10 cellular contexts compared by ENCODE assay signal in the genomic region with DNA sequence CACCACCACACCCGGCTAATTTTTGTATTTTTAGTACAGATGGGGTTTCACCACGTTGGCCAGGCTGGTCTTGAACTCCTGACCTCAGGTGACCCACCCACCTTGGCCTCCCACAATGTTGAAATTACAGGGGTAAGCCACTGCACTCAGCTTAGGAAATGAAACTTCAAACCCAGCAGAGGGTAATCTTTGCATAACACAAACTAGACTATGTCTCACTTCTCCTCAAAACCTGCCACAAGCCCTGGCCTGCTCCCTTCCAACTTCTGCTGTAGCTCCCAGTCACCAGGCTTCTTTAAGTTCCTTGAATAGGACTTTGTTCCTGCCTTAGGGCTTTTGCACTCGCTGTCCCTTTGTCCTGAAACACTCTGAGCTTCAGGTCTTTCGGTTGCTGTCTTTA. TPM values are rescaled to one million over a fixed set of nuclear protein-coding genes. Genes with fewer than 3 reads are reported as not detected.
DNase-seq lines count a peak whose midpoint lies in the region; ATAC-seq, FAIRE-seq and TF ChIP-seq lines count a peak whose summit lies in the region.
"Had no signal": no experiment of that assay in that cellular context is flagged by ENCODE, and none has a peak within 500 bp of the region (broad histone marks: within the 10 kb centered on the region; RNA-seq: fewer than 3 reads in every experiment).

No MANE protein-coding gene starts in this region.

- no peak overlapping the region for H2BK12ac ChIP-seq in neuronal stem cell (ENCODE audit: low read length)

- no peaks in the 10 kb centered on the region for H3K9me1 ChIP-seq in K562 (ENCODE audit: control insufficient read depth, insufficient read depth, low read length)

- H3K27me3 ChIP-seq in K562 (ENCODE audit: control insufficient read depth in 2 of 2, insufficient read depth in 2 of 2, low read length in 2 of 2) (no peaks in the 10 kb centered on the region), neuronal stem cell (ENCODE audit: control insufficient read depth in 3 of 3, insufficient read depth in 3 of 3, low read depth in 1 of 3, low read length in 3 of 3) (no peaks in the 10 kb centered on the region)

- no peak for FAIRE-seq in K562 (lab: Jason Lieb, UNC)

- POLR2A ChIA-PET in activated CD4-positive, alpha-beta memory T cell treated with anti-CD3 and anti-CD28 coated beads, Interleukin-2, amount 10 ng/mL, durations not matched to agents 7 days and 5 days (lab: Charles Lee), result interaction anchor here (0.6 kb wide), 1 partner anchor 56 kb away, joined by 3 read pairs; no protein-coding TSS in a partner anchor
- POLR2A ChIA-PET in activated CD4-positive, alpha-beta memory T cell treated with anti-CD3 and anti-CD28 coated beads for 36 hours (lab: Charles Lee), result no interaction called here
- POLR2A ChIA-PET in K562 (lab: Yijun Ruan, JAX), result interaction anchor here (0.9 to 2.1 kb wide), 2 partner anchors 12 to 22 kb away, joined by 3 to 6 read pairs; no protein-coding TSS in a partner anchor

- TF ChIP-seq POLR2A in K562 (conservative IDR thresholded peaks at IDR 0.05), result no peak

- no peak overlapping the region for H3K23ac ChIP-seq in neuronal stem cell (ENCODE audit: low read depth, low read length, poor library complexity)

- no peak overlapping the region for H4K8ac ChIP-seq in neuronal stem cell (ENCODE audit: low read depth, low read length)

- peaks cover 40% of the 10 kb centered on the region for H3K4me1 Mint-ChIP-seq in activated CD4-positive, alpha-beta memory T cell treated with anti-CD3 and anti-CD28 coated beads, Interleukin-2, amount 10 ng/mL, durations not matched to agents 7 days and 5 days
- peaks cover 24% of the 10 kb centered on the region for H3K4me1 Mint-ChIP-seq in activated CD4-positive, alpha-beta memory T cell treated with anti-CD3 and anti-CD28 coated beads for 36 hours (ENCODE audit: low read depth)
- H3K4me1 Mint-ChIP-seq in effector memory CD8-positive, alpha-beta T cell (ENCODE audit: low read depth in 2 of 2), result peaks cover 4 to 10% of the 10 kb centered on the region in 2 donors
- H3K4me1 Mint-ChIP-seq in stimulated activated naive CD8-positive, alpha-beta T cell treated with anti-CD3 and anti-CD28 coated beads, Interleukin-15, amount 100 ng/mL, for 72 hours, result peaks cover 21% of the 10 kb centered on the region

- H3K4me1 ChIP-seq in K562 (replicated peaks in 1 of 2; ENCODE audit: control insufficient read depth in 2 of 2, insufficient read depth in 2 of 2, low read length in 2 of 2) (peaks cover 22 to 48% of the 10 kb centered on the region in 2 experiments), neuronal stem cell (ENCODE audit: control insufficient read depth in 2 of 2, insufficient read depth in 1 of 2, low read depth in 1 of 2, low read length in 2 of 2) (peaks cover 5% of the 10 kb centered on the region in 2 donors)

- no peak overlapping the region for H2AK5ac ChIP-seq in neuronal stem cell (ENCODE audit: low read depth, low read length)

- H3K79me2 ChIP-seq in K562 (ENCODE audit: control insufficient read depth, insufficient read depth, low read length), result no peaks in the 10 kb centered on the region

- H3K79me1 ChIP-seq in neuronal stem cell (ENCODE audit: low read depth, low read length), result no peaks in the 10 kb centered on the region

- no peak for DNase-seq in activated CD4-positive, alpha-beta memory T cell treated with anti-CD3 and anti-CD28 coated beads, Interleukin-2, amount 10 ng/mL, durations not matched to agents 7 days and 5 days
- no peak for DNase-seq in activated CD4-positive, alpha-beta memory T cell treated with anti-CD3 and anti-CD28 coated beads for 36 hours
- DNase-seq in K562 (ENCODE audit: extremely low read depth in 1 of 4, low spot score in 3 of 4) (no peak), neuronal stem cell (ENCODE audit: low spot score) (no peak), GM03348 (ENCODE audit: low spot score) (no peak)
- no peak for DNase-seq in effector memory CD8-positive, alpha-beta T cell
- no peak for DNase-seq in stimulated activated naive CD8-positive, alpha-beta T cell treated with anti-CD3 and anti-CD28 coated beads, Interleukin-15, amount 100 ng/mL, for 72 hours
- DNase-seq: activated CD8-positive, alpha-beta T cell treated with anti-CD3 and anti-CD28 coated beads for 36 hours; midbrain had no signal

- no peak overlapping the region for H4K91ac ChIP-seq in neuronal stem cell (ENCODE audit: low read depth, low read length, poor library complexity)

- no peaks in the 10 kb centered on the region for H3K27me3 Mint-ChIP-seq in activated CD4-positive, alpha-beta memory T cell treated with anti-CD3 and anti-CD28 coated beads, Interleukin-2, amount 10 ng/mL, durations not matched to agents 7 days and 5 days
- no peaks in the 10 kb centered on the region for H3K27me3 Mint-ChIP-seq in activated CD4-positive, alpha-beta memory T cell treated with anti-CD3 and anti-CD28 coated beads for 36 hours
- peaks cover 0 to 17% of the 10 kb centered on the region in 2 donors for H3K27me3 Mint-ChIP-seq in effector memory CD8-positive, alpha-beta T cell
- peaks cover 7% of the 10 kb centered on the region for H3K27me3 Mint-ChIP-seq in stimulated activated naive CD8-positive, alpha-beta T cell treated with anti-CD3 and anti-CD28 coated beads, Interleukin-15, amount 100 ng/mL, for 72 hours
- H3K27me3 Mint-ChIP-seq: activated CD8-positive, alpha-beta T cell treated with anti-CD3 and anti-CD28 coated beads for 36 hours had no signal

- no peak for TF ChIP-seq EP300 in K562 (IDR thresholded peaks at IDR 0.05; ENCODE audit: low read length)

- H3K36me3 Mint-ChIP-seq in activated CD4-positive, alpha-beta memory T cell treated with anti-CD3 and anti-CD28 coated beads, Interleukin-2, amount 10 ng/mL, durations not matched to agents 7 days and 5 days (ENCODE audit: low read depth), result no peaks in the 10 kb centered on the region
- H3K36me3 Mint-ChIP-seq in activated CD4-positive, alpha-beta memory T cell treated with anti-CD3 and anti-CD28 coated beads for 36 hours, result no peaks in the 10 kb centered on the region
- H3K36me3 Mint-ChIP-seq in effector memory CD8-positive, alpha-beta T cell (ENCODE audit: insufficient read depth), result no peaks in the 10 kb centered on the region

- ATAC-seq in HG03159 (IDR thresholded peaks at IDR 0.05; ENCODE audit: unreplicated experiment) (peak; percentile 62), K562 (no peak)
- no peak for ATAC-seq in effector memory CD8-positive, alpha-beta T cell (replicated peaks)
- ATAC-seq in stimulated activated naive CD8-positive, alpha-beta T cell treated with anti-CD3 and anti-CD28 coated beads, Interleukin-15, amount 100 ng/mL, for 72 hours, result no peak
- ATAC-seq: activated CD8-positive, alpha-beta T cell treated with anti-CD3 and anti-CD28 coated beads for 36 hours had no signal

- no peak overlapping the region for H3K4me3 Mint-ChIP-seq in activated CD4-positive, alpha-beta memory T cell treated with anti-CD3 and anti-CD28 coated beads, Interleukin-2, amount 10 ng/mL, durations not matched to agents 7 days and 5 days
- no peak overlapping the region for H3K4me3 Mint-ChIP-seq in activated CD4-positive, alpha-beta memory T cell treated with anti-CD3 and anti-CD28 coated beads for 36 hours
- H3K4me3 Mint-ChIP-seq in effector memory CD8-positive, alpha-beta T cell, result no peak overlapping the region
- H3K4me3 Mint-ChIP-seq in stimulated activated naive CD8-positive, alpha-beta T cell treated with anti-CD3 and anti-CD28 coated beads, Interleukin-15, amount 100 ng/mL, for 72 hours, result no peak overlapping the region
- H3K4me3 Mint-ChIP-seq: activated CD8-positive, alpha-beta T cell treated with anti-CD3 and anti-CD28 coated beads for 36 hours had no signal

- H3K9ac ChIP-seq in K562 (ENCODE audit: insufficient read depth in 1 of 2, low read depth in 2 of 2, low read length in 2 of 2) (peak overlapping the region; percentile 1 to 81; a peak in 1 of 4 replicates), neuronal stem cell (ENCODE audit: low read depth, low read length, poor library complexity) (no peak overlapping the region)

- peak overlapping the region; percentile 19 for H3K27ac Mint-ChIP-seq in activated CD4-positive, alpha-beta memory T cell treated with anti-CD3 and anti-CD28 coated beads, Interleukin-2, amount 10 ng/mL, durations not matched to agents 7 days and 5 days
- no peak overlapping the region for H3K27ac Mint-ChIP-seq in activated CD4-positive, alpha-beta memory T cell treated with anti-CD3 and anti-CD28 coated beads for 36 hours
- H3K27ac Mint-ChIP-seq in effector memory CD8-positive, alpha-beta T cell, result no peak overlapping the region
- H3K27ac Mint-ChIP-seq in stimulated activated naive CD8-positive, alpha-beta T cell treated with anti-CD3 and anti-CD28 coated beads, Interleukin-15, amount 100 ng/mL, for 72 hours, result no peak overlapping the region
- H3K27ac Mint-ChIP-seq: activated CD8-positive, alpha-beta T cell treated with anti-CD3 and anti-CD28 coated beads for 36 hours had no signal

- H3K14ac ChIP-seq in neuronal stem cell (ENCODE audit: low read length), result no peak overlapping the region

- H3K9me3 Mint-ChIP-seq in activated CD4-positive, alpha-beta memory T cell treated with anti-CD3 and anti-CD28 coated beads, Interleukin-2, amount 10 ng/mL, durations not matched to agents 7 days and 5 days, result no peaks in the 10 kb centered on the region
- no peaks in the 10 kb centered on the region for H3K9me3 Mint-ChIP-seq in activated CD4-positive, alpha-beta memory T cell treated with anti-CD3 and anti-CD28 coated beads for 36 hours
- H3K9me3 Mint-ChIP-seq in effector memory CD8-positive, alpha-beta T cell, result no peaks in the 10 kb centered on the region
- H3K9me3 Mint-ChIP-seq in stimulated activated naive CD8-positive, alpha-beta T cell treated with anti-CD3 and anti-CD28 coated beads, Interleukin-15, amount 100 ng/mL, for 72 hours, result no peaks in the 10 kb centered on the region
- H3K9me3 Mint-ChIP-seq: activated CD8-positive, alpha-beta T cell treated with anti-CD3 and anti-CD28 coated beads for 36 hours had no signal

- no peak overlapping the region for H2BK15ac ChIP-seq in neuronal stem cell (ENCODE audit: low read length)

- H3K4me3 ChIP-seq in K562 (no peak overlapping the region), neuronal stem cell (ENCODE audit: low read length in 2 of 2) (no peak overlapping the region)

- H3K27ac ChIP-seq in K562 (ENCODE audit: extremely low read depth, low read depth, low read length), result peak overlapping the region; percentile 13; the same call in 1 of the 3 replicates
- H3K27ac ChIP-seq in neuronal stem cell (replicated peaks; ENCODE audit: low read length), result no peak overlapping the region

- H3K9me3 ChIP-seq in K562 (replicated peaks; ENCODE audit: control insufficient read depth, insufficient read depth, low read depth, low read length) (no peaks in the 10 kb centered on the region), neuronal stem cell (replicated peaks in 1 of 2; ENCODE audit: control insufficient read depth in 2 of 2, insufficient read depth in 1 of 2, low read depth in 1 of 2, low read length in 2 of 2) (no peaks in the 10 kb centered on the region)

- TF ChIP-seq CTCF in K562 (IDR thresholded peaks at IDR 0.05 in 2 of 3, conservative IDR thresholded peaks at IDR 0.05 in 1 of 3; ENCODE audit: insufficient read depth in 2 of 3, low read depth in 1 of 3, low read length in 3 of 3), result no peak

- H2AFZ ChIP-seq in K562 (ENCODE audit: low read depth, low read length) (peak overlapping the region; percentile 80), neuronal stem cell (ENCODE audit: low read length) (no peak overlapping the region)

- BruUV-seq in K562 (replicated peaks; lab: Mats Ljungman, UMichigan), result no TSS peak

- H3K18ac ChIP-seq in neuronal stem cell (ENCODE audit: low read length), result no peak overlapping the region

- intact Hi-C loops in activated CD4-positive, alpha-beta memory T cell treated with anti-CD3 and anti-CD28 coated beads for 36 hours (cut with micrococcal nuclease), result no loop called here
- intact Hi-C loops in K562 (cut with micrococcal nuclease), result no loop called here

- H4K20me1 ChIP-seq in K562 (replicated peaks; ENCODE audit: control insufficient read depth, insufficient read depth, low read length), result no peaks in the 10 kb centered on the region

- no peak overlapping the region for H3K4me2 ChIP-seq in K562 (ENCODE audit: insufficient read depth, low read length)
- H3K4me2 ChIP-seq in neuronal stem cell (ENCODE audit: insufficient read depth, low read length, poor library complexity, severe bottlenecking), result no peak overlapping the region

- in situ Hi-C loops in K562 (cut with MboI), result loop anchor here (5.0 kb wide), 1 partner anchor 55 kb away; no protein-coding TSS in a partner anchor

- 35% methylated on average over 4 of the region's 4 CpGs for WGBS in K562 (ENCODE audit: insufficient coverage, low coverage, missing lambda C conversion rate)
- no CpG with 5 or more reads among the region's 4 CpGs for WGBS in neuronal stem cell (ENCODE audit: extremely low coverage in 2 of 2, insufficient read length in 2 of 2, insufficient replicate concordance in 1 of 2), 2 donors

- H2BK5ac ChIP-seq in neuronal stem cell (ENCODE audit: low read length), result no peak overlapping the region

- H3K4ac ChIP-seq in neuronal stem cell (ENCODE audit: low read length), result no peak overlapping the region

- CTCF ChIA-PET in activated CD4-positive, alpha-beta memory T cell treated with anti-CD3 and anti-CD28 coated beads, Interleukin-2, amount 10 ng/mL, durations not matched to agents 7 days and 5 days (lab: Charles Lee), result interaction anchor here (0.7 to 1.3 kb wide), 3 partner anchors 60 to 849 kb away, joined by 3 to 6 read pairs (median 3); no protein-coding TSS in a partner anchor
- CTCF ChIA-PET in activated CD4-positive, alpha-beta memory T cell treated with anti-CD3 and anti-CD28 coated beads for 36 hours (lab: Charles Lee), result interaction anchor here (2.0 kb wide), 1 partner anchor 71 kb away, joined by 6 read pairs; no protein-coding TSS in a partner anchor
- CTCF ChIA-PET in K562 (lab: Yijun Ruan, JAX; ENCODE audit: low intra/inter-chr PET ratio), result no interaction called here

- H2BK120ac ChIP-seq in neuronal stem cell (ENCODE audit: low read depth, low read length), result no peak overlapping the region

- H3K36me3 ChIP-seq in K562 (ENCODE audit: control insufficient read depth, insufficient read depth, low read length) (no peaks in the 10 kb centered on the region), neuronal stem cell (replicated peaks in 1 of 2; ENCODE audit: control insufficient read depth in 2 of 2, insufficient read depth in 2 of 2, low read length in 2 of 2) (no peaks in the 10 kb centered on the region)

- 0 out of 4 replicates have a peak, but pooled peaks of 1 of the 2 experiments have one; percentile 16 for TF ChIP-seq RAD21 in K562 (CRISPR knock-in tag; conservative IDR thresholded peaks at IDR 0.05 in 1 of 2, IDR thresholded peaks at IDR 0.05 in 1 of 2)

RNA-seq across cellular contexts. Expression of a gene that starts 39.2 kb away (rescaled TPM):
- total RNA-seq in activated CD4-positive, alpha-beta memory T cell treated with anti-CD3 and anti-CD28 coated beads, Interleukin-2, amount 10 ng/mL, durations not matched to agents 7 days and 5 days, result 10 to 100 TPM; 29.7 to 29.9 TPM
- 10 to 100 TPM; 13.1 to 16.7 TPM for total RNA-seq in activated CD4-positive, alpha-beta memory T cell treated with anti-CD3 and anti-CD28 coated beads for 36 hours
- total RNA-seq in K562 (2011; cell fraction: chromatin; rRNA removed; ENCODE audit: low replicate concordance), result 229 and 471 TPM in 2 replicates
- total RNA-seq in K562 (2011; cell fraction: nucleolus; rRNA removed), result 275 and 311 TPM in 2 replicates
- 234 and 268 TPM in 2 replicates for total RNA-seq in K562 (2011; cell fraction: nucleoplasm; rRNA removed)
- total RNA-seq in K562 (2014; rRNA removed), result 11.0 and 38.7 TPM in 2 replicates
- total RNA-seq in K562 (2014; rRNA removed; fragmentation: Illumina TruSeq; extraction: Trizol), result 8.5 and 10.7 TPM in 2 replicates
- total RNA-seq in K562 (2015; rRNA removed; fragmentation: Illumina TruSeq; extraction: Trizol), result 16.7 and 17.7 TPM in 2 replicates
- 33.6 and 37.9 TPM in 2 replicates for total RNA-seq in K562 (2021)
- 28.8 and 56.9 TPM in 2 replicates for polyA plus RNA-seq in K562 (2011; rRNA removed)
- polyA plus RNA-seq in K562 (2011; cell fraction: cytosol; rRNA removed), result 31.0 and 40.4 TPM in 2 replicates
- polyA plus RNA-seq in K562 (2011; cell fraction: nucleus; rRNA removed), result 155 and 194 TPM in 2 replicates
- 31.3 and 40.0 TPM in 2 replicates for polyA plus RNA-seq in K562 (2012)
- 10.9 and 16.9 TPM in 2 replicates for polyA plus RNA-seq in K562 (2014; fragmentation: Illumina TruSeq; extraction: Trizol)
- polyA plus RNA-seq in K562 (2014; fragmentation: Nextera tagmentation; extraction: Ambion mirVana), result 1 to 10 TPM; 1.3 to 1.5 TPM
- polyA plus RNA-seq in K562 (2014; rRNA removed), result 24.8 and 27.8 TPM in 2 replicates
- polyA minus RNA-seq in K562 (2011; rRNA and poly(A)+ RNA removed), result 41.6 and 47.9 TPM in 2 replicates
- 59.8 and 102 TPM in 2 replicates for polyA minus RNA-seq in K562 (2011; cell fraction: cytosol; rRNA and poly(A)+ RNA removed)
- polyA minus RNA-seq in K562 (2011; cell fraction: nucleus; rRNA and poly(A)+ RNA removed), result 62.9 and 86.3 TPM in 2 replicates
- 15.2 TPM for polyA plus RNA-seq in neuronal stem cell (2013, experiment 1 of 2)
- 15.6 TPM for polyA plus RNA-seq in neuronal stem cell (2013, experiment 2 of 2)

RNA-seq across cellular contexts. Expression of a gene that starts 59.7 kb away (rescaled TPM):
- total RNA-seq in activated CD4-positive, alpha-beta memory T cell treated with anti-CD3 and anti-CD28 coated beads, Interleukin-2, amount 10 ng/mL, durations not matched to agents 7 days and 5 days, result 100 to 1,000 TPM; 218 to 224 TPM
- 100 to 1,000 TPM; 170 to 175 TPM for total RNA-seq in activated CD4-positive, alpha-beta memory T cell treated with anti-CD3 and anti-CD28 coated beads for 36 hours
- total RNA-seq in K562 (2011; cell fraction: chromatin; rRNA removed; ENCODE audit: low replicate concordance), result 8.3 and 17.4 TPM in 2 replicates
- 17.3 and 17.6 TPM in 2 replicates for total RNA-seq in K562 (2011; cell fraction: nucleolus; rRNA removed)
- 13.9 and 15.0 TPM in 2 replicates for total RNA-seq in K562 (2011; cell fraction: nucleoplasm; rRNA removed)
- total RNA-seq in K562 (2014; rRNA removed) (59.2 and 74.5 TPM in 2 replicates), K562 (2014; rRNA removed; fragmentation: Illumina TruSeq; extraction: Trizol) (34.2 and 41.2 TPM in 2 replicates), K562 (2015; rRNA removed; fragmentation: Illumina TruSeq; extraction: Trizol) (72.3 and 72.6 TPM in 2 replicates), K562 (2021) (76.7 and 80.4 TPM in 2 replicates)
- polyA plus RNA-seq in K562 (2011; rRNA removed) (99.9 and 181 TPM in 2 replicates), K562 (2014; fragmentation: Illumina TruSeq; extraction: Trizol) (83.0 and 84.4 TPM in 2 replicates), K562 (2014; fragmentation: Nextera tagmentation; extraction: Ambion mirVana) (1 to 10 TPM in 1 of 2 experiments, under 1 TPM in 1; 0.70 to 3.1 TPM), K562 (2014; rRNA removed) (51.1 and 52.3 TPM in 2 replicates)
- polyA plus RNA-seq in K562 (2011; cell fraction: cytosol; rRNA removed), result 113 and 128 TPM in 2 replicates
- polyA plus RNA-seq in K562 (2011; cell fraction: nucleus; rRNA removed), result 68.2 and 102 TPM in 2 replicates
- 68.8 and 135 TPM in 2 replicates for polyA plus RNA-seq in K562 (2012)
- 62.2 and 82.4 TPM in 2 replicates for polyA minus RNA-seq in K562 (2011; rRNA and poly(A)+ RNA removed)
- polyA minus RNA-seq in K562 (2011; cell fraction: cytosol; rRNA and poly(A)+ RNA removed), result 51.4 and 98.5 TPM in 2 replicates
- 7.0 and 20.3 TPM in 2 replicates for polyA minus RNA-seq in K562 (2011; cell fraction: nucleus; rRNA and poly(A)+ RNA removed)
- polyA plus RNA-seq in neuronal stem cell (2013, experiment 1 of 2), result 111 TPM
- 110 TPM for polyA plus RNA-seq in neuronal stem cell (2013, experiment 2 of 2)
